In the genomic region with DNA sequence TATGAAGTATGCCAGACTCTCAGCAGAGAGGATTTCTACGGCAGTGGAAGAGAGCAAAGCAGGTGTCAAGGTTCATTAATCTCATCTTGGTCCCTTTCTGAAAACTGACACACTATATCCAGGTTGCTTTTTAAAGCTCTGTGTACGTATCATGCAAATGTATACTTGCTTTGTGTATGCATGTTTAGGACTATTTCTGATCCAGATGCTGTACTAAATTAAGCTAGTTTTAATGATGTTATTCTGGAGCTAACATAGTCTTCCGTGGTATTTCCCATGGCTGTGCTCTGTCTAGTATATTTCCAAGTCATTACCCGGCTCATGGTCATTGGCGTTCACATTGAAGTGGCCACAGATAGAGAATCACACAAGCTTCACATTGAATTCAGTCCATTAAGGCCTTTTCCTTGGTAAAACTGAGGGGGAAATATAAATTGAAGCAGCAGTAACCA, we compare ENCODE assay signal across 8 cellular contexts. TPM values are rescaled to one million over a fixed set of nuclear protein-coding genes. Genes with fewer than 3 reads are reported as not detected.
DNase-seq lines count a peak whose midpoint lies in the region; ATAC-seq, FAIRE-seq and TF ChIP-seq lines count a peak whose summit lies in the region.

No MANE protein-coding gene starts in this region.

- TF ChIP-seq EP300 in stomach (IDR thresholded peaks at IDR 0.05): no peak

- H3K4me1 ChIP-seq in endodermal cell (ENCODE audit: control insufficient read depth, insufficient read depth, low read length): peaks cover 7% of the 10 kb centered on the region
- peaks cover 31 to 54% (median 46%) of the 10 kb centered on the region in 4 donors for H3K4me1 ChIP-seq in stomach

- no peak for TF ChIP-seq POLR2A in stomach (IDR thresholded peaks at IDR 0.05)

- no peak for DNase-seq in activated naive CD4-positive, alpha-beta T cell treated with Interleukin-2 at 50 U/mL for 16 hours
- DNase-seq in KG1 (lab: John Stamatoyannopoulos, UW) (peak; percentile 73), endodermal cell (no peak), stomach (no peak), NCI-H446 treated with DMSO at 0.1 percent for 48 hours (lab: John Stamatoyannopoulos, UW) (no peak), GM19239 (ENCODE audit: insufficient read length, low spot score) (no peak)

- peak overlapping the region; percentile 100 for H3K27ac Mint-ChIP-seq in activated naive CD4-positive, alpha-beta T cell treated with anti-CD3 and anti-CD28 coated beads, Interleukin-2, amount 50 U/mL, for 24 hours
- peak overlapping the region; percentile 92 for H3K27ac Mint-ChIP-seq in endodermal cell

- no peaks in the 10 kb centered on the region for H3K9me3 ChIP-seq in endodermal cell (ENCODE audit: control insufficient read depth, low read length)
- H3K9me3 ChIP-seq in stomach: no peaks in the 10 kb centered on the region

- H3K27ac ChIP-seq in endodermal cell (ENCODE audit: low read depth, low read length) (no peak overlapping the region), stomach (peak overlapping the region; percentile 78 to 82 (median 80))

- no peaks in the 10 kb centered on the region for H3K27me3 Mint-ChIP-seq in activated naive CD4-positive, alpha-beta T cell treated with anti-CD3 and anti-CD28 coated beads, Interleukin-2, amount 50 U/mL, for 24 hours
- no peaks in the 10 kb centered on the region for H3K27me3 Mint-ChIP-seq in endodermal cell (ENCODE audit: insufficient read depth)

- H3K4me3 ChIP-seq in endodermal cell (ENCODE audit: low read length): no peak overlapping the region
- H3K4me3 ChIP-seq in stomach: no peak overlapping the region

- TF ChIP-seq CTCF in endodermal cell (conservative IDR thresholded peaks at IDR 0.05): no peak
- no peak for TF ChIP-seq CTCF in stomach (IDR thresholded peaks at IDR 0.05)

- H3K4me1 Mint-ChIP-seq in activated naive CD4-positive, alpha-beta T cell treated with anti-CD3 and anti-CD28 coated beads, Interleukin-2, amount 50 U/mL, for 24 hours: peaks cover 86% of the 10 kb centered on the region
- peaks cover 33% of the 10 kb centered on the region for H3K4me1 Mint-ChIP-seq in endodermal cell

- no peak for FAIRE-seq in GM19239 (lab: Jason Lieb, UNC)

- H3K9ac ChIP-seq in endodermal cell (ENCODE audit: extremely low read depth, low read length, poor library complexity, severe bottlenecking): no peak overlapping the region

- H3K27me3 ChIP-seq in endodermal cell (ENCODE audit: control insufficient read depth, insufficient read depth, low read length, poor library complexity, severe bottlenecking): no peaks in the 10 kb centered on the region
- H3K27me3 ChIP-seq in stomach: no peaks in the 10 kb centered on the region

- peaks cover 4% of the 10 kb centered on the region for H3K9me3 Mint-ChIP-seq in activated naive CD4-positive, alpha-beta T cell treated with anti-CD3 and anti-CD28 coated beads, Interleukin-2, amount 50 U/mL, for 24 hours
- peaks cover 1% of the 10 kb centered on the region for H3K9me3 Mint-ChIP-seq in endodermal cell

- WGBS in endodermal cell (ENCODE audit: insufficient coverage in 1 of 2, insufficient read length in 1 of 2), 2 experiments: 97 to 98% methylated on average over 5 of the region's 5 CpGs
- WGBS in stomach, 5 donors: 37 to 51% (median 48%) methylated on average over 5 of the region's 5 CpGs

- peak overlapping the region; percentile 68 for H3K4me3 Mint-ChIP-seq in activated naive CD4-positive, alpha-beta T cell treated with anti-CD3 and anti-CD28 coated beads, Interleukin-2, amount 50 U/mL, for 24 hours
- H3K4me3 Mint-ChIP-seq in endodermal cell: no peak overlapping the region

- H3K36me3 ChIP-seq in endodermal cell (ENCODE audit: control insufficient read depth, insufficient read depth, low read length) (no peaks in the 10 kb centered on the region), stomach (no peaks in the 10 kb centered on the region)

- ATAC-seq in HG03571 (IDR thresholded peaks at IDR 0.05; ENCODE audit: unreplicated experiment): no peak

- H3K36me3 Mint-ChIP-seq in activated naive CD4-positive, alpha-beta T cell treated with anti-CD3 and anti-CD28 coated beads, Interleukin-2, amount 50 U/mL, for 24 hours: peaks cover 6% of the 10 kb centered on the region
- no peaks in the 10 kb centered on the region for H3K36me3 Mint-ChIP-seq in endodermal cell (ENCODE audit: low read depth)

- intact Hi-C loops in stomach (cut with DNase I; ENCODE audit: low total_unique reads): no loop called here

RNA-seq across cellular contexts. Expression of a gene that starts 59.1 kb away (rescaled TPM):
- total RNA-seq in endodermal cell (10 to 100 TPM; 30.6 to 33.0 TPM), stomach (10 to 100 TPM; 22.9 to 55.3 (median 37.9) TPM)
- 18.8 TPM for polyA plus RNA-seq in endodermal cell (2013, experiment 1 of 2)
- polyA plus RNA-seq in endodermal cell (2013, experiment 2 of 2): 20.0 TPM
- polyA plus RNA-seq in stomach: 10 to 100 TPM; 21.4 to 58.7 (median 39.4) TPM
